ENCODE assay signal across 6 cellular contexts in genomic region chr17:28576016-28576415, GRCh38. TPM values are rescaled to one million over a fixed set of nuclear protein-coding genes. Genes with fewer than 3 reads are reported as not detected.
DNase-seq lines count a peak whose midpoint lies in the region; ATAC-seq and TF ChIP-seq lines count a peak whose summit lies in the region.
"Not testable (repeated sequence)": the region's sequence is repeated elsewhere in the genome, so short reads cannot be mapped to it uniquely, and the experiment has no call there.

No MANE protein-coding gene starts in this region.

- not testable (repeated sequence) for DNase-seq in CD8-positive, alpha-beta T cell; Karpas-422; activated CD8-positive, alpha-beta T cell treated with anti-CD3 and anti-CD28 coated beads for 36 hours; breast epithelium (ENCODE audit: low spot score in 2 of 2); right cardiac atrium

- peaks cover 45% of the 10 kb centered on the region for H3K4me1 Mint-ChIP-seq in CD8-positive, alpha-beta T cell (ENCODE audit: low read depth)
- peaks cover 48% of the 10 kb centered on the region for H3K4me1 Mint-ChIP-seq in activated CD8-positive, alpha-beta T cell treated with anti-CD3 and anti-CD28 coated beads for 36 hours (ENCODE audit: low read depth)
- peaks cover 30% of the 10 kb centered on the region for H3K4me1 Mint-ChIP-seq in stimulated activated memory B cell treated with anti-CD40 and anti-IgM and Interleukin-4, amounts not matched to agents 10 μg/mL and 1 μg/mL and 100 μg/mL, for 72 hours

- not testable (repeated sequence) for H3K9me3 Mint-ChIP-seq in CD8-positive, alpha-beta T cell; activated CD8-positive, alpha-beta T cell treated with anti-CD3 and anti-CD28 coated beads for 36 hours; stimulated activated memory B cell treated with anti-CD40 and anti-IgM and Interleukin-4, amounts not matched to agents 10 μg/mL and 1 μg/mL and 100 μg/mL, for 72 hours

- not testable (repeated sequence) for H3K27ac ChIP-seq in CD8-positive, alpha-beta T cell (ENCODE audit: low read depth, low read length); breast epithelium
- peak overlapping the region; percentile 12 for H3K27ac ChIP-seq in Karpas-422 (ENCODE audit: low read length)
- H3K27ac ChIP-seq in right cardiac atrium (ENCODE audit: low read length): peak overlapping the region; percentile 20

- H3K4me3 Mint-ChIP-seq in CD8-positive, alpha-beta T cell: peak overlapping the region; percentile 81
- H3K4me3 Mint-ChIP-seq in activated CD8-positive, alpha-beta T cell treated with anti-CD3 and anti-CD28 coated beads for 36 hours: peak overlapping the region; percentile 81
- H3K4me3 Mint-ChIP-seq in stimulated activated memory B cell treated with anti-CD40 and anti-IgM and Interleukin-4, amounts not matched to agents 10 μg/mL and 1 μg/mL and 100 μg/mL, for 72 hours: peak overlapping the region; percentile 81

- H3K9ac ChIP-seq in Karpas-422 (ENCODE audit: low read length): peak overlapping the region; percentile 54

- not testable (repeated sequence) for H3K9me3 ChIP-seq in CD8-positive, alpha-beta T cell (ENCODE audit: low read length); Karpas-422 (ENCODE audit: low read length); breast epithelium; right cardiac atrium (ENCODE audit: control insufficient read depth, low read length)

- not testable (repeated sequence) for ATAC-seq in CD8-positive, alpha-beta T cell; activated CD8-positive, alpha-beta T cell treated with anti-CD3 and anti-CD28 coated beads for 36 hours; right cardiac atrium; stimulated activated memory B cell treated with anti-CD40 and anti-IgM and Interleukin-4, amounts not matched to agents 10 μg/mL and 1 μg/mL and 100 μg/mL, for 72 hours

- not testable (repeated sequence) for H4K20me1 ChIP-seq in Karpas-422 (ENCODE audit: insufficient read depth, low read depth, low read length)

- not testable (repeated sequence) for H3K9me2 ChIP-seq in Karpas-422 (replicated peaks; ENCODE audit: insufficient read depth, low read length)

- H3K36me3 Mint-ChIP-seq in CD8-positive, alpha-beta T cell: not testable (repeated sequence)
- H3K36me3 Mint-ChIP-seq in activated CD8-positive, alpha-beta T cell treated with anti-CD3 and anti-CD28 coated beads for 36 hours (ENCODE audit: low read depth): peaks cover 63% of the 10 kb centered on the region
- peaks cover 15% of the 10 kb centered on the region for H3K36me3 Mint-ChIP-seq in stimulated activated memory B cell treated with anti-CD40 and anti-IgM and Interleukin-4, amounts not matched to agents 10 μg/mL and 1 μg/mL and 100 μg/mL, for 72 hours

- H3K27ac Mint-ChIP-seq in CD8-positive, alpha-beta T cell: peak overlapping the region; percentile 75
- peak overlapping the region; percentile 47 for H3K27ac Mint-ChIP-seq in activated CD8-positive, alpha-beta T cell treated with anti-CD3 and anti-CD28 coated beads for 36 hours
- peak overlapping the region; percentile 86 for H3K27ac Mint-ChIP-seq in stimulated activated memory B cell treated with anti-CD40 and anti-IgM and Interleukin-4, amounts not matched to agents 10 μg/mL and 1 μg/mL and 100 μg/mL, for 72 hours

- not testable (repeated sequence) for H2AFZ ChIP-seq in Karpas-422 (ENCODE audit: low read length)

- H3K36me3 ChIP-seq in CD8-positive, alpha-beta T cell (ENCODE audit: insufficient read depth, low read length); breast epithelium: not testable (repeated sequence)
- H3K36me3 ChIP-seq in Karpas-422 (ENCODE audit: insufficient read depth, low read length): peaks cover 32% of the 10 kb centered on the region

- not testable (repeated sequence) for TF ChIP-seq CTCF in CD8-positive, alpha-beta T cell (IDR thresholded peaks at IDR 0.05); activated CD8-positive, alpha-beta T cell treated with anti-CD3 and anti-CD28 coated beads for 36 hours (IDR thresholded peaks at IDR 0.05); breast epithelium (IDR thresholded peaks at IDR 0.05)

- intact Hi-C loops in CD8-positive, alpha-beta T cell (cut with DNase I, micrococcal nuclease): loop anchor here (1.0 to 2.0 kb wide), 2 partner anchors 24 to 135 kb away; partner anchors contain the start of genes PROCA1 (in 1 of the 2) and UNC119 (in 1 of the 2)
- intact Hi-C loops in activated CD8-positive, alpha-beta T cell treated with anti-CD3 and anti-CD28 coated beads for 36 hours (cut with micrococcal nuclease); breast epithelium (cut with DNase I; ENCODE audit: low total_unique reads); right cardiac atrium (cut with DNase I): not testable (repeated sequence)

- H3K27me3 Mint-ChIP-seq in CD8-positive, alpha-beta T cell (ENCODE audit: low read depth); activated CD8-positive, alpha-beta T cell treated with anti-CD3 and anti-CD28 coated beads for 36 hours; stimulated activated memory B cell treated with anti-CD40 and anti-IgM and Interleukin-4, amounts not matched to agents 10 μg/mL and 1 μg/mL and 100 μg/mL, for 72 hours: not testable (repeated sequence)

- not testable (repeated sequence) for H3K79me2 ChIP-seq in Karpas-422 (ENCODE audit: low read length)

- CTCF ChIA-PET in CD8-positive, alpha-beta T cell (lab: Charles Lee): not testable (repeated sequence)
- CTCF ChIA-PET in activated CD8-positive, alpha-beta T cell treated with anti-CD3 and anti-CD28 coated beads for 36 hours (lab: Charles Lee): interaction anchor here (1.0 to 4.4 kb wide), 6 partner anchors 9 to 57 kb away, joined by 3 to 27 read pairs (median 4); no protein-coding TSS in a partner anchor

- peak overlapping the region; percentile 56 for H3K4me2 ChIP-seq in Karpas-422 (ENCODE audit: low read depth, low read length, poor library complexity, severe bottlenecking)

- H3K4me1 ChIP-seq in CD8-positive, alpha-beta T cell (ENCODE audit: insufficient read depth, low read length): peaks cover 30% of the 10 kb centered on the region
- peaks cover 40% of the 10 kb centered on the region for H3K4me1 ChIP-seq in Karpas-422 (ENCODE audit: low read length)
- not testable (repeated sequence) for H3K4me1 ChIP-seq in breast epithelium; right cardiac atrium (ENCODE audit: control insufficient read depth, insufficient read depth, low read length)

- POLR2A ChIA-PET in CD8-positive, alpha-beta T cell (lab: Charles Lee): interaction anchor here (0.6 to 3.2 kb wide), 6 partner anchors 21 to 718 kb away, joined by 3 to 22 read pairs (median 6); partner anchors contain the start of genes BLTP2, NUFIP2 and SPAG5
- POLR2A ChIA-PET in activated CD8-positive, alpha-beta T cell treated with anti-CD3 and anti-CD28 coated beads for 36 hours (lab: Charles Lee): interaction anchor here (1.1 to 9.1 kb wide), 5 partner anchors 17 to 67 kb away, joined by 3 to 58 read pairs (median 5); partner anchors contain the start of gene SPAG5

- H3K4me3 ChIP-seq in CD8-positive, alpha-beta T cell (ENCODE audit: low read depth, low read length): peak overlapping the region; percentile 24
- H3K4me3 ChIP-seq in Karpas-422 (ENCODE audit: low read length) (peak overlapping the region; percentile 52; the same call in 1 of the 2 replicates), breast epithelium (peak overlapping the region in 2 of 3 donors; percentile 11 to 12), right cardiac atrium (ENCODE audit: low read length) (peak overlapping the region; percentile 16)

- TF ChIP-seq POLR2A in breast epithelium (IDR thresholded peaks at IDR 0.05): not testable (repeated sequence)

- WGBS in right cardiac atrium: 54% methylated on average over 3 of the region's 3 CpGs

- not testable (repeated sequence) for H3K27me3 ChIP-seq in CD8-positive, alpha-beta T cell (ENCODE audit: insufficient read depth, low read length); Karpas-422 (ENCODE audit: low read length); breast epithelium; right cardiac atrium (ENCODE audit: control insufficient read depth, insufficient read depth)

RNA-seq across cellular contexts. Expression of gene ALDOC, which starts 0.7 kb away (rescaled TPM):
- 10 to 100 TPM; 16.3 to 16.5 TPM for total RNA-seq in CD8-positive, alpha-beta T cell
- 309 and 552 TPM in 2 replicates for total RNA-seq in Karpas-422 (2014; rRNA removed; shearing (Covaris generic); ENCODE audit: low replicate concordance)
- total RNA-seq in activated CD8-positive, alpha-beta T cell treated with anti-CD3 and anti-CD28 coated beads for 36 hours: 100 to 1,000 TPM; 142 to 146 TPM
- total RNA-seq in breast epithelium (100 to 1,000 TPM in 1 of 3 donors, 10 to 100 TPM in 2; 19.7 to 191 (median 40.7) TPM), right cardiac atrium (100 to 1,000 TPM; 191 to 390 (median 276) TPM)
- 283 TPM for polyA plus RNA-seq in right cardiac atrium

RNA-seq across cellular contexts. Expression of gene PIGS, which starts 4.7 kb away (rescaled TPM):
- total RNA-seq in CD8-positive, alpha-beta T cell: 10 to 100 TPM; 46.2 to 60.0 TPM
- 39.2 and 50.2 TPM in 2 replicates for total RNA-seq in Karpas-422 (2014; rRNA removed; shearing (Covaris generic); ENCODE audit: low replicate concordance)
- 10 to 100 TPM; 33.8 to 36.9 TPM for total RNA-seq in activated CD8-positive, alpha-beta T cell treated with anti-CD3 and anti-CD28 coated beads for 36 hours
- total RNA-seq in breast epithelium (10 to 100 TPM; 35.4 to 63.5 (median 53.3) TPM), right cardiac atrium (10 to 100 TPM; 36.4 to 41.8 (median 40.7) TPM)
- 16.6 TPM for polyA plus RNA-seq in right cardiac atrium

RNA-seq across cellular contexts. Expression of gene SPAG5, which starts 22.8 kb away (rescaled TPM):
- total RNA-seq in CD8-positive, alpha-beta T cell: 10 to 100 TPM; 23.1 to 26.6 TPM
- 51.0 and 58.1 TPM in 2 replicates for total RNA-seq in Karpas-422 (2014; rRNA removed; shearing (Covaris generic); ENCODE audit: low replicate concordance)
- 100 to 1,000 TPM; 140 to 141 TPM for total RNA-seq in activated CD8-positive, alpha-beta T cell treated with anti-CD3 and anti-CD28 coated beads for 36 hours
- total RNA-seq in breast epithelium: 1 to 10 TPM; 3.3 to 5.8 (median 4.1) TPM
- 1 to 10 TPM in 3 of 4 donors, under 1 TPM in 1; 0.81 to 2.7 (median 2.1) TPM for total RNA-seq in right cardiac atrium
- 1.2 TPM for polyA plus RNA-seq in right cardiac atrium

RNA-seq across cellular contexts. Expression of gene UNC119, which starts 23.6 kb away (rescaled TPM):
- 10 to 100 TPM; 48.9 to 49.9 TPM for total RNA-seq in CD8-positive, alpha-beta T cell
- 34.0 and 70.2 TPM in 2 replicates for total RNA-seq in Karpas-422 (2014; rRNA removed; shearing (Covaris generic); ENCODE audit: low replicate concordance)
- total RNA-seq in activated CD8-positive, alpha-beta T cell treated with anti-CD3 and anti-CD28 coated beads for 36 hours: 10 to 100 TPM; 43.6 to 44.8 TPM
- total RNA-seq in breast epithelium (10 to 100 TPM; 19.2 to 34.1 (median 32.9) TPM), right cardiac atrium (10 to 100 TPM; 14.0 to 28.8 (median 21.0) TPM)
- 22.8 TPM for polyA plus RNA-seq in right cardiac atrium

RNA-seq across cellular contexts. Expression of gene RSKR, which starts 38.0 kb away (rescaled TPM):
- 1 to 10 TPM; 9.3 to 9.7 TPM for total RNA-seq in CD8-positive, alpha-beta T cell
- 25.5 and 33.5 TPM in 2 replicates for total RNA-seq in Karpas-422 (2014; rRNA removed; shearing (Covaris generic); ENCODE audit: low replicate concordance)
- total RNA-seq in activated CD8-positive, alpha-beta T cell treated with anti-CD3 and anti-CD28 coated beads for 36 hours: 10 to 100 TPM; 22.5 to 24.9 TPM
- total RNA-seq in breast epithelium (10 to 100 TPM in 2 of 3 donors, 1 to 10 TPM in 1; 9.3 to 11.1 (median 11.0) TPM), right cardiac atrium (1 to 10 TPM; 2.9 to 4.7 (median 4.3) TPM)
- polyA plus RNA-seq in right cardiac atrium: 2.9 TPM
